Comparison of ENCODE assay signal across 8 cellular contexts in genomic region chr1:246784621-246785535, GRCh38.
DNase-seq lines count a peak whose midpoint lies in the region; ATAC-seq and TF ChIP-seq lines count a peak whose summit lies in the region.

No MANE protein-coding gene starts in this region.

- no peak overlapping the region for H4K5ac ChIP-seq in mesendoderm (ENCODE audit: low read length)

- no peak overlapping the region for H3K27ac ChIP-seq in CD8-positive, alpha-beta T cell (ENCODE audit: low read depth, low read length)
- no peak overlapping the region for H3K27ac ChIP-seq in right cardiac atrium (ENCODE audit: low read length)
- H3K27ac ChIP-seq in mesendoderm (ENCODE audit: low read depth, low read length) = no peak overlapping the region
- no peak overlapping the region for H3K27ac ChIP-seq in body of pancreas

- H4K8ac ChIP-seq in mesendoderm (ENCODE audit: low read depth, low read length) = no peak overlapping the region

- no peaks in the 10 kb centered on the region for H3K36me3 ChIP-seq in CD8-positive, alpha-beta T cell (ENCODE audit: insufficient read depth, low read length)
- no peaks in the 10 kb centered on the region for H3K36me3 ChIP-seq in mesendoderm (ENCODE audit: control insufficient read depth, insufficient read depth, low read length)
- H3K36me3 ChIP-seq in body of pancreas (replicated peaks in 1 of 2; ENCODE audit: insufficient read depth in 1 of 2, low read depth in 2 of 2) = no peaks in the 10 kb centered on the region

- 37% methylated on average over 19 of the region's 19 CpGs for WGBS in right cardiac atrium
- WGBS in mesendoderm (ENCODE audit: extremely low coverage, insufficient coverage, low lambda C conversion rate) = no CpG with 5 or more reads among the region's 19 CpGs
- 52 to 82% methylated on average over 18 to 19 of the region's 19 CpGs for WGBS in body of pancreas, 2 donors

- H2BK15ac ChIP-seq in mesendoderm (replicated peaks; ENCODE audit: low read depth) = no peak overlapping the region

- no peak overlapping the region for H3K27ac Mint-ChIP-seq in CD8-positive, alpha-beta T cell

- H3K27me3 ChIP-seq in CD8-positive, alpha-beta T cell (ENCODE audit: insufficient read depth, low read length) = no peaks in the 10 kb centered on the region
- H3K27me3 ChIP-seq in right cardiac atrium (ENCODE audit: control insufficient read depth, insufficient read depth) (no peaks in the 10 kb centered on the region), mesendoderm (ENCODE audit: insufficient read depth, low read length, poor library complexity) (no peaks in the 10 kb centered on the region), body of pancreas (peaks cover 0 to 5% of the 10 kb centered on the region in 2 donors)

- H3K79me1 ChIP-seq in mesendoderm (ENCODE audit: low read length) = no peaks in the 10 kb centered on the region

- no peak overlapping the region for H2BK5ac ChIP-seq in mesendoderm (ENCODE audit: low read length)

- peak; percentile 40 for ATAC-seq in CD8-positive, alpha-beta T cell
- ATAC-seq in GM21423 (IDR thresholded peaks at IDR 0.05; ENCODE audit: unreplicated experiment) (peak; percentile 51), right cardiac atrium (peak; percentile 50), body of pancreas (no peak)

- no peaks in the 10 kb centered on the region for H3K79me2 ChIP-seq in mesendoderm (ENCODE audit: control insufficient read depth, insufficient read depth, low read length)

- POLR2A ChIA-PET in CD8-positive, alpha-beta T cell (lab: Charles Lee) = no interaction called here

- H3K9me3 Mint-ChIP-seq in CD8-positive, alpha-beta T cell = no peaks in the 10 kb centered on the region

- H3K23ac ChIP-seq in mesendoderm (ENCODE audit: low read length) = no peak overlapping the region

- no peak for TF ChIP-seq POLR2A in body of pancreas (IDR thresholded peaks at IDR 0.05)

- H3K4me1 Mint-ChIP-seq in CD8-positive, alpha-beta T cell (ENCODE audit: low read depth) = peaks cover 28% of the 10 kb centered on the region

- CTCF ChIA-PET in CD8-positive, alpha-beta T cell (lab: Charles Lee) = no interaction called here

- H3K9ac ChIP-seq in mesendoderm (ENCODE audit: low read length) = no peak overlapping the region

- H3K4me2 ChIP-seq in mesendoderm (ENCODE audit: low read length) = no peak overlapping the region

- H3K4me3 ChIP-seq in CD8-positive, alpha-beta T cell (ENCODE audit: low read depth, low read length) = no peak overlapping the region
- no peak overlapping the region for H3K4me3 ChIP-seq in right cardiac atrium (ENCODE audit: low read length)
- H3K4me3 ChIP-seq in mesendoderm (ENCODE audit: low read length) = no peak overlapping the region
- no peak overlapping the region for H3K4me3 ChIP-seq in body of pancreas

- intact Hi-C loops in CD8-positive, alpha-beta T cell (cut with DNase I, micrococcal nuclease) = no loop called here
- intact Hi-C loops in right cardiac atrium (cut with DNase I) (no loop called here), body of pancreas (cut with DNase I) (no loop called here)

- no peak overlapping the region for H2BK120ac ChIP-seq in mesendoderm (ENCODE audit: low read depth, low read length)

- H3K4ac ChIP-seq in mesendoderm (ENCODE audit: low read depth, low read length) = no peak overlapping the region

- H3K4me1 ChIP-seq in CD8-positive, alpha-beta T cell (ENCODE audit: insufficient read depth, low read length) = peaks cover 37% of the 10 kb centered on the region
- H3K4me1 ChIP-seq in right cardiac atrium (ENCODE audit: control insufficient read depth, insufficient read depth, low read length) = no peaks in the 10 kb centered on the region
- peaks cover 6% of the 10 kb centered on the region for H3K4me1 ChIP-seq in mesendoderm (ENCODE audit: control insufficient read depth, low read depth, low read length)
- peaks cover 13% of the 10 kb centered on the region for H3K4me1 ChIP-seq in body of pancreas

- no peak overlapping the region for H2AK5ac ChIP-seq in mesendoderm (ENCODE audit: low read length)

- H3K18ac ChIP-seq in mesendoderm (ENCODE audit: low read length) = no peak overlapping the region

- no peaks in the 10 kb centered on the region for H3K9me3 ChIP-seq in CD8-positive, alpha-beta T cell (ENCODE audit: low read length)
- H3K9me3 ChIP-seq in right cardiac atrium (ENCODE audit: control insufficient read depth, low read length) (no peaks in the 10 kb centered on the region), body of pancreas (no peaks in the 10 kb centered on the region)

- no peak overlapping the region for H3K56ac ChIP-seq in mesendoderm (ENCODE audit: low read length)

- peak in 3 of 7 experiments; percentile 4 to 26 (median 4) for DNase-seq in CD8-positive, alpha-beta T cell
- peak; percentile 7 for DNase-seq in SW480 (ENCODE audit: low spot score)
- DNase-seq in right cardiac atrium = no peak
- no peak for DNase-seq in OCI-M1 (lab: John Stamatoyannopoulos, UW)
- no peak for DNase-seq in activated gamma-delta T cell (lab: John Stamatoyannopoulos, UW)
- no peak for DNase-seq in mesendoderm
- no peak for DNase-seq in body of pancreas

- H3K27me3 Mint-ChIP-seq in CD8-positive, alpha-beta T cell (ENCODE audit: low read depth) = peaks cover 8% of the 10 kb centered on the region

- no peaks in the 10 kb centered on the region for H3K36me3 Mint-ChIP-seq in CD8-positive, alpha-beta T cell

- peak overlapping the region; percentile 64 for H3K4me3 Mint-ChIP-seq in CD8-positive, alpha-beta T cell

- TF ChIP-seq CTCF in CD8-positive, alpha-beta T cell (IDR thresholded peaks at IDR 0.05) = no peak
- no peak for TF ChIP-seq CTCF in body of pancreas (IDR thresholded peaks at IDR 0.05)
